ENCODE assay signal across 13 cellular contexts in the genomic region with DNA sequence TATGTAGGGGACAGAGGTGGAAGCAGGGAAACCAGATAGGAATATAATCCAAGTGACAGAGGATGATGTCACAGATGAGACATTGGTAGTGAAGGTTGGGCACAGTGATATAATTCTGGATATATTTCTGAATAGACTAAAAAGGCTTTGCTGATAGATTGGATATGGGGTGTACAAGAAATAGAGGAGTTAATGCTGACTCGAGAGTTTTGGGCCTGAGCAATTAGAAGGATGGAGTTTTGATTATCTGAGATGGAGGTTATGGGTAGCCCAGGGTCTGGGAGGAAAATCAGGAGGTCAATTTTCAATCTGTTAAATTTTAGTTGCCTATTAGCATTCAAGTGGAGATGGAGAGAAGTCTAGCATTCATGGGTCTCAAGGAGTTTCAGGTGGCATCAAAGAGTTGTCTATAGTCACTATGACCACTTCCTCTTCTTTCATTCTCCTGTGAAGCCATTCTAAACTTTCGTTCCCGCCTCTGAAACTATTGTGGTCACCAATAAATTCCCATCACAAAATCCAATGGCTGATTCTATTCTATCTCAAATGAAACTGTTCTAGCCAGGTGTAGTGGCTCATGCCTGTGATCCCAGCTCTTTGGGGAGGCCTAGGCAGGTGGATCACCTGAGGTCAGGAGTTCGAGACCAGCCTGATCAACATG. TPM values are rescaled to one million over a fixed set of nuclear protein-coding genes. Genes with fewer than 3 reads are reported as not detected.
DNase-seq lines count a peak whose midpoint lies in the region; ATAC-seq and TF ChIP-seq lines count a peak whose summit lies in the region.
"Had no signal": no experiment of that assay in that cellular context is flagged by ENCODE, and none has a peak within 500 bp of the region (broad histone marks: within the 10 kb centered on the region; RNA-seq: fewer than 3 reads in every experiment).

No MANE protein-coding gene starts in this region.

- H4K5ac ChIP-seq in H9 (ENCODE audit: insufficient read length, low read depth, low read length): no peak overlapping the region

- peaks cover under 1% of the 10 kb centered on the region for H3K36me3 Mint-ChIP-seq in activated CD8-positive, alpha-beta T cell treated with anti-CD3 and anti-CD28 coated beads for 36 hours (ENCODE audit: low read depth)
- no peaks in the 10 kb centered on the region for H3K36me3 Mint-ChIP-seq in activated CD8-positive, alpha-beta T cell treated with anti-CD3 and anti-CD28 coated beads, Interleukin-2, amount 10 ng/mL, durations not matched to agents 7 days and 5 days (ENCODE audit: low read depth)
- peaks cover 0 to 1% of the 10 kb centered on the region in 2 donors for H3K36me3 Mint-ChIP-seq in stimulated activated naive B cell treated with anti-CD40 and anti-IgM and Interleukin-4, amounts not matched to agents 10 μg/mL and 1 μg/mL and 100 μg/mL, for 72 hours
- no peaks in the 10 kb centered on the region; a peak in 1 of 7 replicates for H3K36me3 Mint-ChIP-seq in H9 (ENCODE audit: insufficient read depth in 1 of 3, low read depth in 3 of 3)

- H3K36me3 ChIP-seq in KMS-11 (ENCODE audit: insufficient read depth): no peaks in the 10 kb centered on the region
- H3K36me3 ChIP-seq: thyroid gland had no signal

- intact Hi-C loops in activated CD8-positive, alpha-beta T cell treated with anti-CD3 and anti-CD28 coated beads for 36 hours (cut with micrococcal nuclease): no loop called here

- peak overlapping the region; percentile 23; the same call in 1 of the 2 replicates for H3K4me2 ChIP-seq in KMS-11
- H3K4me2 ChIP-seq in H9 (ENCODE audit: insufficient read depth, insufficient read length, low read length): no peak overlapping the region

- H4K20me1 ChIP-seq in KMS-11 (ENCODE audit: insufficient read depth) (no peaks in the 10 kb centered on the region), H9 (ENCODE audit: control insufficient read depth, insufficient read depth, insufficient read length) (no peaks in the 10 kb centered on the region)

- no peaks in the 10 kb centered on the region for H3K79me1 ChIP-seq in H9 (ENCODE audit: insufficient read depth, low read depth, low read length, poor library complexity, severe bottlenecking)

- no peak overlapping the region for H3K4me3 ChIP-seq in KMS-11 (IDR thresholded peaks at IDR 0.05; ENCODE audit: insufficient read depth, low read depth, low read length)
- H3K4me3 ChIP-seq: thyroid gland had no signal

- H3K4me3 Mint-ChIP-seq in activated CD8-positive, alpha-beta T cell treated with anti-CD3 and anti-CD28 coated beads for 36 hours: no peak overlapping the region
- no peak overlapping the region for H3K4me3 Mint-ChIP-seq in activated CD8-positive, alpha-beta T cell treated with anti-CD3 and anti-CD28 coated beads, Interleukin-2, amount 10 ng/mL, durations not matched to agents 7 days and 5 days
- no peak overlapping the region for H3K4me3 Mint-ChIP-seq in stimulated activated naive B cell treated with anti-CD40 and anti-IgM and Interleukin-4, amounts not matched to agents 10 μg/mL and 1 μg/mL and 100 μg/mL, for 72 hours
- H3K4me3 Mint-ChIP-seq in H9: no peak overlapping the region
- H3K4me3 Mint-ChIP-seq: IgD-negative memory B cell had no signal

- no peak overlapping the region for H2BK15ac ChIP-seq in H9 (ENCODE audit: low read depth, low read length)

- H3K14ac ChIP-seq in H9 (ENCODE audit: insufficient read depth, low read length): no peak overlapping the region

- no peak overlapping the region for H2BK12ac ChIP-seq in H9 (ENCODE audit: insufficient read length, low read depth, low read length)

- H2BK5ac ChIP-seq in H9 (ENCODE audit: insufficient read length, low read length): no peak overlapping the region

- H2AK5ac ChIP-seq in H9 (ENCODE audit: insufficient read length, low read length): no peak overlapping the region

- H4K91ac ChIP-seq in H9 (ENCODE audit: insufficient read length, low read depth, low read length): no peak overlapping the region

- H3K23ac ChIP-seq in H9 (ENCODE audit: insufficient read length, low read depth, low read length): no peak overlapping the region

- H3K9ac ChIP-seq in KMS-11: no peak overlapping the region
- no peak overlapping the region for H3K9ac ChIP-seq in H9 (ENCODE audit: extremely low read depth, insufficient read length, low read length)

- no peak for TF ChIP-seq CTCF in activated CD8-positive, alpha-beta T cell treated with anti-CD3 and anti-CD28 coated beads for 36 hours (IDR thresholded peaks at IDR 0.05)
- no peak for TF ChIP-seq CTCF in KMS-11 (conservative IDR thresholded peaks at IDR 0.05; ENCODE audit: low read depth, low read length)
- no peak for TF ChIP-seq CTCF in H9 (conservative IDR thresholded peaks at IDR 0.05)

- no CpG with 5 or more reads among the region's 4 CpGs for WGBS in H9 (ENCODE audit: extremely low coverage, insufficient read length, low lambda C conversion rate)

- no peak overlapping the region for H3K27ac Mint-ChIP-seq in activated CD8-positive, alpha-beta T cell treated with anti-CD3 and anti-CD28 coated beads for 36 hours
- no peak overlapping the region for H3K27ac Mint-ChIP-seq in activated CD8-positive, alpha-beta T cell treated with anti-CD3 and anti-CD28 coated beads, Interleukin-2, amount 10 ng/mL, durations not matched to agents 7 days and 5 days
- H3K27ac Mint-ChIP-seq in stimulated activated naive B cell treated with anti-CD40 and anti-IgM and Interleukin-4, amounts not matched to agents 10 μg/mL and 1 μg/mL and 100 μg/mL, for 72 hours: no peak overlapping the region
- H3K27ac Mint-ChIP-seq in H9: no peak overlapping the region
- H3K27ac Mint-ChIP-seq: IgD-negative memory B cell had no signal

- H3K27me3 ChIP-seq in KMS-11 (ENCODE audit: insufficient read depth, low read depth): no peaks in the 10 kb centered on the region
- H3K27me3 ChIP-seq in H9 (ENCODE audit: insufficient read depth, low read length): no peaks in the 10 kb centered on the region
- H3K27me3 ChIP-seq: thyroid gland had no signal

- no peak overlapping the region for H3T11ph ChIP-seq in H9 (ENCODE audit: low read length)

- CTCF ChIA-PET in activated CD8-positive, alpha-beta T cell treated with anti-CD3 and anti-CD28 coated beads for 36 hours (lab: Charles Lee): interaction anchor here (0.9 kb wide), 1 partner anchor 10 kb away, joined by 4 read pairs; the partner anchor contains the start of gene ANO6
- CTCF ChIA-PET in activated CD8-positive, alpha-beta T cell treated with anti-CD3 and anti-CD28 coated beads, Interleukin-2, amount 10 ng/mL, durations not matched to agents 7 days and 5 days (lab: Charles Lee): interaction anchor here (1.2 to 2.5 kb wide), 3 partner anchors 10 to 12 kb away, joined by 3 to 10 read pairs (median 4); partner anchors contain the start of gene ANO6

- H2BK120ac ChIP-seq in H9 (ENCODE audit: low read depth, low read length, poor library complexity, severe bottlenecking): no peak overlapping the region

- H3K4me1 ChIP-seq in KMS-11 (ENCODE audit: low read depth, poor library complexity, severe bottlenecking) (peaks cover 24% of the 10 kb centered on the region), H9 (ENCODE audit: insufficient read depth, low read length) (no peaks in the 10 kb centered on the region)
- H3K4me1 ChIP-seq: thyroid gland had no signal

- no peak overlapping the region for H3K4ac ChIP-seq in H9 (ENCODE audit: low read depth, low read length)

- H3K4me1 Mint-ChIP-seq in activated CD8-positive, alpha-beta T cell treated with anti-CD3 and anti-CD28 coated beads for 36 hours (ENCODE audit: low read depth): peaks cover 15% of the 10 kb centered on the region
- peaks cover 10% of the 10 kb centered on the region for H3K4me1 Mint-ChIP-seq in activated CD8-positive, alpha-beta T cell treated with anti-CD3 and anti-CD28 coated beads, Interleukin-2, amount 10 ng/mL, durations not matched to agents 7 days and 5 days (ENCODE audit: low read depth)
- H3K4me1 Mint-ChIP-seq in stimulated activated naive B cell treated with anti-CD40 and anti-IgM and Interleukin-4, amounts not matched to agents 10 μg/mL and 1 μg/mL and 100 μg/mL, for 72 hours: peaks cover 11 to 23% of the 10 kb centered on the region in 2 donors
- H3K4me1 Mint-ChIP-seq in H9: no peaks in the 10 kb centered on the region

- no peaks in the 10 kb centered on the region for H3K9me3 Mint-ChIP-seq in activated CD8-positive, alpha-beta T cell treated with anti-CD3 and anti-CD28 coated beads for 36 hours
- H3K9me3 Mint-ChIP-seq in activated CD8-positive, alpha-beta T cell treated with anti-CD3 and anti-CD28 coated beads, Interleukin-2, amount 10 ng/mL, durations not matched to agents 7 days and 5 days (ENCODE audit: insufficient read depth): no peaks in the 10 kb centered on the region
- H3K9me3 Mint-ChIP-seq in stimulated activated naive B cell treated with anti-CD40 and anti-IgM and Interleukin-4, amounts not matched to agents 10 μg/mL and 1 μg/mL and 100 μg/mL, for 72 hours: no peaks in the 10 kb centered on the region
- no peaks in the 10 kb centered on the region for H3K9me3 Mint-ChIP-seq in H9
- H3K9me3 Mint-ChIP-seq: IgD-negative memory B cell had no signal

- H3K27ac ChIP-seq in KMS-11 (no peak overlapping the region), H9 (ENCODE audit: insufficient read length, low read depth, low read length) (no peak overlapping the region)
- H3K27ac ChIP-seq: thyroid gland had no signal

- POLR2A ChIA-PET in activated CD8-positive, alpha-beta T cell treated with anti-CD3 and anti-CD28 coated beads for 36 hours (lab: Charles Lee): no interaction called here
- POLR2A ChIA-PET in activated CD8-positive, alpha-beta T cell treated with anti-CD3 and anti-CD28 coated beads, Interleukin-2, amount 10 ng/mL, durations not matched to agents 7 days and 5 days (lab: Charles Lee): interaction anchor here (2.0 kb wide), 1 partner anchor 10 kb away, joined by 7 read pairs; the partner anchor contains the start of gene ANO6

- H3K23me2 ChIP-seq in H9 (ENCODE audit: insufficient read length, low read depth, low read length, poor library complexity, severe bottlenecking): no peaks in the 10 kb centered on the region

- H3K79me2 ChIP-seq in KMS-11 (ENCODE audit: insufficient read depth, low read depth): no peaks in the 10 kb centered on the region
- H3K79me2 ChIP-seq in H9 (ENCODE audit: insufficient read depth, low read length): no peaks in the 10 kb centered on the region

- DNase-seq in activated CD8-positive, alpha-beta T cell treated with anti-CD3 and anti-CD28 coated beads for 36 hours: no peak
- no peak for DNase-seq in activated CD8-positive, alpha-beta T cell treated with anti-CD3 and anti-CD28 coated beads, Interleukin-2, amount 10 ng/mL, durations not matched to agents 7 days and 5 days
- no peak for DNase-seq in stimulated activated naive B cell treated with anti-CD40 and anti-IgM and Interleukin-4, amounts not matched to agents 10 μg/mL and 1 μg/mL and 100 μg/mL, for 72 hours
- DNase-seq in NCI-H1092 treated with DMSO at 0.1 percent for 48 hours (lab: John Stamatoyannopoulos, UW) (no peak), medulla oblongata (ENCODE audit: extremely low spot score) (no peak), H9 (no peak)
- DNase-seq: 8988T, activated T-cell treated with anti-CD3 and anti-CD28 coated beads for 4 hours, DMS 273 treated with DMSO at 0.1 percent for 48 hours, thyroid gland had no signal

- H3K27me3 Mint-ChIP-seq in activated CD8-positive, alpha-beta T cell treated with anti-CD3 and anti-CD28 coated beads for 36 hours: no peaks in the 10 kb centered on the region
- H3K27me3 Mint-ChIP-seq in activated CD8-positive, alpha-beta T cell treated with anti-CD3 and anti-CD28 coated beads, Interleukin-2, amount 10 ng/mL, durations not matched to agents 7 days and 5 days (ENCODE audit: low read depth): no peaks in the 10 kb centered on the region
- H3K27me3 Mint-ChIP-seq in stimulated activated naive B cell treated with anti-CD40 and anti-IgM and Interleukin-4, amounts not matched to agents 10 μg/mL and 1 μg/mL and 100 μg/mL, for 72 hours: no peaks in the 10 kb centered on the region
- H3K27me3 Mint-ChIP-seq in H9 (ENCODE audit: low read depth): no peaks in the 10 kb centered on the region
- H3K27me3 Mint-ChIP-seq: IgD-negative memory B cell had no signal

- H2AFZ ChIP-seq in KMS-11 (ENCODE audit: low read depth) (no peak overlapping the region), H9 (ENCODE audit: low read length) (no peak overlapping the region)

- no peak overlapping the region for H3K56ac ChIP-seq in H9 (ENCODE audit: insufficient read length, low read depth, low read length)

- H3K18ac ChIP-seq in H9 (ENCODE audit: insufficient read length, low read depth, low read length): no peak overlapping the region

- H4K8ac ChIP-seq in H9 (replicated peaks; ENCODE audit: insufficient read length, low read depth, low read length): no peak overlapping the region

- ATAC-seq in activated CD8-positive, alpha-beta T cell treated with anti-CD3 and anti-CD28 coated beads for 36 hours: peak; percentile 51
- no peak for ATAC-seq in activated CD8-positive, alpha-beta T cell treated with anti-CD3 and anti-CD28 coated beads, Interleukin-2, amount 10 ng/mL, durations not matched to agents 7 days and 5 days
- peak; percentile 77 for ATAC-seq in HG02759 (IDR thresholded peaks at IDR 0.05; ENCODE audit: unreplicated experiment)
- ATAC-seq in stimulated activated naive B cell treated with anti-CD40 and anti-IgM and Interleukin-4, amounts not matched to agents 10 μg/mL and 1 μg/mL and 100 μg/mL, for 72 hours (replicated peaks): peak; percentile 79 to 82

- H3K9me3 ChIP-seq in H9 (ENCODE audit: control insufficient read depth, low read depth, low read length): no peaks in the 10 kb centered on the region
- H3K9me3 ChIP-seq: thyroid gland had no signal

- no peak overlapping the region for H2BK20ac ChIP-seq in H9 (ENCODE audit: low read depth, low read length, poor library complexity, severe bottlenecking)

RNA-seq across cellular contexts. Expression of gene ANO6, which starts 10.6 kb away (rescaled TPM):
- total RNA-seq in activated CD8-positive, alpha-beta T cell treated with anti-CD3 and anti-CD28 coated beads for 36 hours: 10 to 100 TPM; 13.1 to 13.6 TPM
- total RNA-seq in activated CD8-positive, alpha-beta T cell treated with anti-CD3 and anti-CD28 coated beads, Interleukin-2, amount 10 ng/mL, durations not matched to agents 7 days and 5 days: 10 to 100 TPM; 23.3 to 24.5 TPM
- 24.3 TPM in 2 replicates for total RNA-seq in H9 (2021)
